ENCODE assay signal across 18 cellular contexts in genomic region chr2:239952251-239952650, GRCh38.
DNase-seq lines count a peak whose midpoint lies in the region; ATAC-seq and TF ChIP-seq lines count a peak whose summit lies in the region.
"Had no signal": no experiment of that assay in that cellular context is flagged by ENCODE, and none has a peak within 500 bp of the region (broad histone marks: within the 10 kb centered on the region; RNA-seq: fewer than 3 reads in every experiment).

No MANE protein-coding gene starts in this region.

- in situ Hi-C loops in ACHN (cut with HindIII; ENCODE audit: low pct_ligation_motif_present, low pct_unique_long_range_greater_than_20kb, low sequenced_read_pairs) = no loop called here

- peak; percentile 31 for DNase-seq in Right ventricle myocardium superior
- DNase-seq in left ventricle myocardium superior = no peak
- no peak for DNase-seq in coronary artery (ENCODE audit: low spot score)
- peak; percentile 81 for DNase-seq in osteoblast (ENCODE audit: insufficient read length, low spot score, missing footprints)
- no peak for DNase-seq in tibial artery
- no peak for DNase-seq in ACHN
- no peak for DNase-seq in NK-92 (lab: John Stamatoyannopoulos, UW; ENCODE audit: unreplicated experiment)
- DNase-seq in mesothelial cell of epicardium (ENCODE audit: low spot score in 2 of 2, unreplicated experiment in 2 of 2) = no peak
- DNase-seq: 8988T; DMS153; KBM-7; NCI-H1048; NCI-H146; NCI-H226; NCI-H526 treated with DMSO at 0.1 percent for 48 hours; NK-92 treated with Interleukin-12 subunit alpha and Interleukin-12 subunit beta, amount 100 ng/mL, for 24 hours; OCI-M1 had no signal

- ATAC-seq in Right ventricle myocardium superior (ENCODE audit: poor library complexity) (no peak), left ventricle myocardium superior (no peak)

- intact Hi-C loops in Right ventricle myocardium superior (cut with DNase I) = no loop called here
- intact Hi-C loops in left ventricle myocardium superior (cut with micrococcal nuclease) = no loop called here
- intact Hi-C loops in tibial artery (cut with DNase I; ENCODE audit: low total_unique reads) = no loop called here

- TF ChIP-seq CTCF in coronary artery (IDR thresholded peaks at IDR 0.05) (no peak), osteoblast (IDR thresholded peaks at IDR 0.05; ENCODE audit: extremely low read depth, low read depth, low read length) (no peak), tibial artery (IDR thresholded peaks at IDR 0.05) (no peak), mesothelial cell of epicardium (IDR thresholded peaks at IDR 0.05; ENCODE audit: unreplicated experiment) (no peak)

- H3K4me2 ChIP-seq in osteoblast (ENCODE audit: insufficient read depth, low read length) = no peak overlapping the region

- no peaks in the 10 kb centered on the region for H3K79me2 ChIP-seq in osteoblast (ENCODE audit: insufficient read depth, low read length)

- H3K27me3 ChIP-seq in osteoblast (ENCODE audit: insufficient read depth, low read length) (no peaks in the 10 kb centered on the region), tibial artery (no peaks in the 10 kb centered on the region)

- H3K4me3 ChIP-seq in coronary artery (no peak overlapping the region), osteoblast (ENCODE audit: insufficient read depth, low read length) (no peak overlapping the region), tibial artery (peak overlapping the region; percentile 24 to 34)

- H3K27ac Mint-ChIP-seq in mesothelial cell of epicardium = no peak overlapping the region

- no peak overlapping the region for H3K4me3 Mint-ChIP-seq in mesothelial cell of epicardium

- H3K36me3 ChIP-seq in osteoblast (ENCODE audit: insufficient read depth, low read length) (no peaks in the 10 kb centered on the region), tibial artery (peaks cover 0 to 22% (median 8%) of the 10 kb centered on the region in 3 donors)

- H4K20me1 ChIP-seq in osteoblast (ENCODE audit: insufficient read depth, low read length) = peaks cover 9% of the 10 kb centered on the region

- H3K36me3 Mint-ChIP-seq in mesothelial cell of epicardium = peaks cover 3% of the 10 kb centered on the region

- H3K27ac ChIP-seq in coronary artery = peak overlapping the region; percentile 94 to 95
- H3K27ac ChIP-seq in osteoblast (ENCODE audit: low read depth, low read length) = no peak overlapping the region
- peak overlapping the region; percentile 83 to 89 for H3K27ac ChIP-seq in tibial artery
- H3K27ac ChIP-seq: C4-2B had no signal

- no peaks in the 10 kb centered on the region for H3K9me3 ChIP-seq in osteoblast (ENCODE audit: low read depth, low read length)
- H3K9me3 ChIP-seq in tibial artery = no peaks in the 10 kb centered on the region

- no peaks in the 10 kb centered on the region for H3K27me3 Mint-ChIP-seq in mesothelial cell of epicardium (ENCODE audit: low read depth)

- no peak overlapping the region for H2AFZ ChIP-seq in osteoblast (ENCODE audit: low read length)

- H3K9me3 Mint-ChIP-seq in mesothelial cell of epicardium = no peaks in the 10 kb centered on the region

- H3K4me1 Mint-ChIP-seq in mesothelial cell of epicardium = peaks cover 2% of the 10 kb centered on the region

- H3K4me1 ChIP-seq in osteoblast (ENCODE audit: insufficient read depth, low read length) (peaks cover 5% of the 10 kb centered on the region), tibial artery (peaks cover 0 to 36% (median 31%) of the 10 kb centered on the region in 4 donors)

Comparison
In these comparisons a context has a peak if more than half of its experiments do, and no peak if none do; other contexts are left out.
1. DNase-seq: peak in Right ventricle myocardium superior (single experiment) and osteoblast (single experiment); none in left ventricle myocardium superior (single experiment), coronary artery (single experiment), tibial artery (0 of 2), ACHN (single experiment), NK-92 (single experiment) and mesothelial cell of epicardium (0 of 2).
2. H3K4me3 ChIP-seq: peak in tibial artery (2 of 2); none in coronary artery (single experiment) and osteoblast (single experiment).